Comparison of ENCODE assay signal across 23 cellular contexts in genomic region chr19:17529239-17530158, GRCh38.
A peak's percentile ranks its signal among the peaks of the same experiment; 100 is the strongest.
DNase-seq lines count a peak whose midpoint lies in the region; TF ChIP-seq lines count a peak whose summit lies in the region.
"Had no signal": no experiment of that assay in that cellular context is flagged by ENCODE, and none has a peak within 500 bp of the region (broad histone marks: within the 10 kb centered on the region; RNA-seq: fewer than 3 reads in every experiment).

No MANE protein-coding gene starts in this region.

- no peak overlapping the region for H2AFZ ChIP-seq in OCI-LY1 (ENCODE audit: low read length)

- TF ChIP-seq CTCF in GM12865 (IDR thresholded peaks at IDR 0.05; ENCODE audit: insufficient read depth, low read depth, low read length, missing control alignments), result no peak
- no peak for TF ChIP-seq CTCF in OCI-LY1 (IDR thresholded peaks at IDR 0.05; ENCODE audit: low read length)

- no peaks in the 10 kb centered on the region for H3F3A ChIP-seq in OCI-LY1 (ENCODE audit: insufficient read depth, low read length)

- H3K9me3 ChIP-seq in BLaER1 (peaks cover 12% of the 10 kb centered on the region), OCI-LY1 (ENCODE audit: low read length) (no peaks in the 10 kb centered on the region)
- H3K9me3 ChIP-seq: ascending aorta, suprapubic skin had no signal

- H4K20me1 ChIP-seq in BLaER1, result peaks cover 22% of the 10 kb centered on the region; the same call in 1 of the 2 replicates
- no peaks in the 10 kb centered on the region for H4K20me1 ChIP-seq in OCI-LY1 (ENCODE audit: insufficient read depth, low read length)

- H3K27me3 ChIP-seq in BLaER1, result no peaks in the 10 kb centered on the region
- no peaks in the 10 kb centered on the region for H3K27me3 ChIP-seq in OCI-LY1 (ENCODE audit: insufficient read depth, low read length)
- H3K27me3 ChIP-seq: cardiac muscle cell, foreskin keratinocyte, right atrium auricular region had no signal

- H3K36me3 ChIP-seq in BLaER1 (peaks cover 46% of the 10 kb centered on the region), OCI-LY1 (ENCODE audit: insufficient read depth, low read length) (peaks cover 11% of the 10 kb centered on the region)
- H3K36me3 ChIP-seq: ascending aorta, cardiac muscle cell, esophagus muscularis mucosa, heart right ventricle, right atrium auricular region, suprapubic skin had no signal

- peak overlapping the region; percentile 99 for H3K27ac ChIP-seq in BLaER1
- H3K27ac ChIP-seq in OCI-LY1 (ENCODE audit: low read depth, low read length, poor library complexity, severe bottlenecking), result peak overlapping the region; percentile 71
- H3K27ac ChIP-seq: ascending aorta, cardiac muscle cell, esophagus muscularis mucosa, foreskin keratinocyte, heart right ventricle, parathyroid adenoma, right atrium auricular region, suprapubic skin had no signal

- H3K9me2 ChIP-seq in OCI-LY1 (ENCODE audit: low read depth, low read length), result no peaks in the 10 kb centered on the region

- no peaks in the 10 kb centered on the region for H3K79me2 ChIP-seq in OCI-LY1 (ENCODE audit: insufficient read depth, low read length)
- H3K79me2 ChIP-seq: parathyroid adenoma had no signal

- H3K4me2 ChIP-seq in BLaER1 (peak overlapping the region; percentile 98), OCI-LY1 (ENCODE audit: low read length) (peak overlapping the region; percentile 34)

- peak overlapping the region; percentile 4 for H3K9ac ChIP-seq in BLaER1
- H3K9ac ChIP-seq in OCI-LY1 (ENCODE audit: low read length), result peak overlapping the region; percentile 12; the same call in 1 of the 2 replicates
- H3K9ac ChIP-seq: parathyroid adenoma had no signal

- peaks cover 66% of the 10 kb centered on the region for H3K4me1 ChIP-seq in BLaER1
- peaks cover 38% of the 10 kb centered on the region for H3K4me1 ChIP-seq in OCI-LY1 (ENCODE audit: insufficient read depth, low read length, severe bottlenecking)
- H3K4me1 ChIP-seq: ascending aorta, esophagus muscularis mucosa, foreskin keratinocyte, heart right ventricle, parathyroid adenoma, right atrium auricular region, suprapubic skin had no signal

- H3K4me3 ChIP-seq in BLaER1 (peak overlapping the region; percentile 67), GM12865 (ENCODE audit: low read depth, low read length) (no peak overlapping the region), OCI-LY1 (ENCODE audit: low read depth, low read length, poor library complexity, severe bottlenecking) (no peak overlapping the region)
- H3K4me3 ChIP-seq: ascending aorta, cardiac muscle cell, esophagus muscularis mucosa, heart right ventricle, right atrium auricular region, suprapubic skin had no signal

- DNase-seq in GM12865 (ENCODE audit: low read depth) (peak; percentile 41), germinal center (ENCODE audit: low spot score) (peak; percentile 22), Ammon's horn (ENCODE audit: low spot score) (no peak), GF-D8 (lab: John Stamatoyannopoulos, UW) (no peak)
- DNase-seq in stimulated activated CD4-positive, alpha-beta T cell treated with anti-CD3 and anti-CD28 coated beads, Interleukin-4, amount 100 ng/mL, for 1 hour, result no peak
- DNase-seq: activated CD4-positive, CD25-positive, alpha-beta regulatory T cell; CD4-positive, alpha-beta T cell; cortex of kidney; endodermal cell; foreskin keratinocyte; heart right ventricle; NCI-H2029; NCI-H524 treated with DMSO at 0.1 percent for 48 hours; NK-92 treated with Interleukin-12 subunit alpha and Interleukin-12 subunit beta, amount 100 ng/mL, for 24 hours; spleen had no signal

Comparison
In these comparisons a context has a peak if more than half of its experiments do, and no peak if none do; other contexts are left out.
1. DNase-seq: peak in GM12865 (single experiment) and germinal center (single experiment); none in stimulated activated CD4-positive, alpha-beta T cell treated with anti-CD3 and anti-CD28 coated beads, Interleukin-4, amount 100 ng/mL, for 1 hour (single experiment), Ammon's horn (single experiment) and GF-D8 (single experiment).